ENCODE assay signal across 10 cellular contexts in the genomic region with DNA sequence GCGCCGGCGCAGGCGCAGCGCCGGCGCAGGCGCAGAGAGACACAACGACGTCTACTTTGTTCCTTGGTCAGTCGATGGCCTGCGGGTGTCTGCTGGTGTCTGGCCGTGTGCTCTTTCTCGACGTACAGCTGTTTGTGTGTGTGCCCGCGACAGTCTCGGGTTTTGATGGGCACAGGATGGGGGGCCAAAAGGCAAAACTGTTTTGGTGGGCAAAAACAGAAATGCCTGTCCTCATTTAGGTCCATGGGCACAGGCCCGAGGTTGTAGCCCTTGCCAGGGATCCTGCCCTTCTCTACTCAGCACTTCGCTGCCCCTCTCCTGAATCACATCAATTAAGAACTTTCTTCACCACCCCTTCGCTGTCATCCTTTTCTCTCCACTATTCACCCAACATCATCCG.
DNase-seq lines count a peak whose midpoint lies in the region; ATAC-seq lines count a peak whose summit lies in the region.
"Had no signal": no experiment of that assay in that cellular context is flagged by ENCODE, and none has a peak within 500 bp of the region (broad histone marks: within the 10 kb centered on the region; RNA-seq: fewer than 3 reads in every experiment).

No MANE protein-coding gene starts in this region.

- ATAC-seq in left ventricle myocardium superior (peak; percentile 58), GM21825 (IDR thresholded peaks at IDR 0.05; ENCODE audit: unreplicated experiment) (no peak)
- ATAC-seq: body of pancreas had no signal

- intact Hi-C loops in activated CD4-positive, alpha-beta T cell treated with anti-CD3 and anti-CD28 coated beads, Interleukin-2, amount 10 ng/mL, durations not matched to agents 24 days and 14 days (cut with micrococcal nuclease): no loop called here
- intact Hi-C loops in left ventricle myocardium superior (cut with micrococcal nuclease): no loop called here

- H3K9me3 ChIP-seq in skeletal muscle tissue (ENCODE audit: control insufficient read depth in 3 of 3, low read length in 3 of 3): no peaks in the 10 kb centered on the region
- H3K9me3 ChIP-seq: body of pancreas, uterus had no signal

- H3K4me1 ChIP-seq in skeletal muscle tissue (ENCODE audit: control insufficient read depth in 3 of 3, insufficient read depth in 3 of 3, low read length in 3 of 3): no peaks in the 10 kb centered on the region
- H3K4me1 ChIP-seq: body of pancreas, uterus had no signal

- POLR2A ChIA-PET in activated CD4-positive, alpha-beta memory T cell treated with anti-CD3 and anti-CD28 coated beads, Interleukin-2, amount 10 ng/mL, durations not matched to agents 7 days and 5 days (lab: Charles Lee): no interaction called here

- H3K27me3 ChIP-seq in skeletal muscle tissue (ENCODE audit: control insufficient read depth in 3 of 3, insufficient read depth in 3 of 3, low read length in 3 of 3): no peaks in the 10 kb centered on the region
- H3K27me3 ChIP-seq: body of pancreas, uterus had no signal

- H3K27ac Mint-ChIP-seq in activated CD4-positive, alpha-beta T cell treated with anti-CD3 and anti-CD28 coated beads, Interleukin-2, amount 10 ng/mL, durations not matched to agents 24 days and 14 days: peak overlapping the region; percentile 13
- peak overlapping the region; percentile 59 for H3K27ac Mint-ChIP-seq in activated CD4-positive, alpha-beta memory T cell treated with anti-CD3 and anti-CD28 coated beads, Interleukin-2, amount 10 ng/mL, durations not matched to agents 7 days and 5 days

- no peak for DNase-seq in activated CD4-positive, alpha-beta T cell treated with anti-CD3 and anti-CD28 coated beads, Interleukin-2, amount 10 ng/mL, durations not matched to agents 24 days and 14 days
- DNase-seq in activated CD4-positive, alpha-beta T cell treated with anti-CD3 and anti-CD28 coated beads for 1 hour: no peak
- no peak for DNase-seq in activated CD4-positive, alpha-beta memory T cell treated with anti-CD3 and anti-CD28 coated beads, Interleukin-2, amount 10 ng/mL, durations not matched to agents 7 days and 5 days
- DNase-seq in left ventricle myocardium superior (peak; percentile 28), GOT3 (lab: John Stamatoyannopoulos, UW) (no peak), NCI-H446 treated with DMSO at 0.1 percent for 48 hours (lab: John Stamatoyannopoulos, UW) (no peak)

- no peak overlapping the region for H3K27ac ChIP-seq in skeletal muscle tissue (ENCODE audit: low read depth, low read length)
- H3K27ac ChIP-seq: body of pancreas, uterus had no signal

- H3K27me3 Mint-ChIP-seq in activated CD4-positive, alpha-beta T cell treated with anti-CD3 and anti-CD28 coated beads, Interleukin-2, amount 10 ng/mL, durations not matched to agents 24 days and 14 days: no peaks in the 10 kb centered on the region
- no peaks in the 10 kb centered on the region for H3K27me3 Mint-ChIP-seq in activated CD4-positive, alpha-beta memory T cell treated with anti-CD3 and anti-CD28 coated beads, Interleukin-2, amount 10 ng/mL, durations not matched to agents 7 days and 5 days

- peak overlapping the region; percentile 32 to 60 (median 49) for H3K4me3 ChIP-seq in skeletal muscle tissue (ENCODE audit: low read length in 3 of 3)
- H3K4me3 ChIP-seq: body of pancreas, uterus had no signal

- H3K36me3 ChIP-seq in skeletal muscle tissue (ENCODE audit: control insufficient read depth in 3 of 3, insufficient read depth in 3 of 3, low read length in 3 of 3): no peaks in the 10 kb centered on the region
- H3K36me3 ChIP-seq: uterus had no signal

- peaks cover 6% of the 10 kb centered on the region for H3K9me3 Mint-ChIP-seq in activated CD4-positive, alpha-beta T cell treated with anti-CD3 and anti-CD28 coated beads, Interleukin-2, amount 10 ng/mL, durations not matched to agents 24 days and 14 days
- peaks cover 5% of the 10 kb centered on the region for H3K9me3 Mint-ChIP-seq in activated CD4-positive, alpha-beta memory T cell treated with anti-CD3 and anti-CD28 coated beads, Interleukin-2, amount 10 ng/mL, durations not matched to agents 7 days and 5 days

- H3K4me1 Mint-ChIP-seq in activated CD4-positive, alpha-beta T cell treated with anti-CD3 and anti-CD28 coated beads, Interleukin-2, amount 10 ng/mL, durations not matched to agents 24 days and 14 days: no peaks in the 10 kb centered on the region
- H3K4me1 Mint-ChIP-seq in activated CD4-positive, alpha-beta memory T cell treated with anti-CD3 and anti-CD28 coated beads, Interleukin-2, amount 10 ng/mL, durations not matched to agents 7 days and 5 days: no peaks in the 10 kb centered on the region

- CTCF ChIA-PET in activated CD4-positive, alpha-beta memory T cell treated with anti-CD3 and anti-CD28 coated beads, Interleukin-2, amount 10 ng/mL, durations not matched to agents 7 days and 5 days (lab: Charles Lee): no interaction called here

- no peak overlapping the region for H3K9ac ChIP-seq in skeletal muscle tissue (ENCODE audit: low read depth in 1 of 3, low read length in 3 of 3)

- no peak overlapping the region for H3K4me3 Mint-ChIP-seq in activated CD4-positive, alpha-beta T cell treated with anti-CD3 and anti-CD28 coated beads, Interleukin-2, amount 10 ng/mL, durations not matched to agents 24 days and 14 days
- no peak overlapping the region for H3K4me3 Mint-ChIP-seq in activated CD4-positive, alpha-beta memory T cell treated with anti-CD3 and anti-CD28 coated beads, Interleukin-2, amount 10 ng/mL, durations not matched to agents 7 days and 5 days

- H3K36me3 Mint-ChIP-seq in activated CD4-positive, alpha-beta T cell treated with anti-CD3 and anti-CD28 coated beads, Interleukin-2, amount 10 ng/mL, durations not matched to agents 24 days and 14 days (ENCODE audit: low read depth): no peaks in the 10 kb centered on the region
- H3K36me3 Mint-ChIP-seq in activated CD4-positive, alpha-beta memory T cell treated with anti-CD3 and anti-CD28 coated beads, Interleukin-2, amount 10 ng/mL, durations not matched to agents 7 days and 5 days (ENCODE audit: low read depth): no peaks in the 10 kb centered on the region
